In the genomic region with DNA sequence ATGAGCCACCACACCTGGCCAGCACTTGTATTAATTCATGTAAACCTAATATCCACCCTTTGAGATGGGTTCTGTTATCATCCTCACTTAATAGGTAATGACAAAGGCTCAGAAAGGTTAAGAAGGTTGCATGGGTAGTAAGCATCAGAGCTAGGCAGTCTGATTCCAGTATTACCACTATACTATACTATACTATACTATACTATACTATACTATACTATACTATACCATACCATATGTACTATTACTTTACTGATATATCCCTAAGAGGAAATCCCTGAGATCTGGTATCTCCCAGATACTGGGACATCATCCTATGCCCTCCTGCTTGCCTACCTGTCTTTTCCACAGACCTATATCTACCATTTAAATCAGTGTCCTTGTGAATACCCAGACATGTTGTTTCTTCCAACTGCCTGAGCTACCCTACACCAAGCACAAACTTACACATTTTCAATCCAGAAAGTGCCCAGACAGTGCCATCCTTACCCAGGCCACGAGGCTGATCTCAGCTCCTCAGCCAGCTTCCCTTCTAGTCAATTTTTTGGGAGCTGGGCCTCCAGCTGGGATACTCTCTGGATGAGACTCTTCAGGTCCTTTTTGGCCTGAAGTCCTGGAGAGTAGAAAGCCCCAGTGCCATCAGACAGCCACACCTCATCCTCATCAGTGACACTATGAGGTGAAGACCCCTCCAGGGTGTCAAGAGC, we compare ENCODE assay signal across 4 cellular contexts. TPM values are rescaled to one million over a fixed set of nuclear protein-coding genes. Genes with fewer than 3 reads are reported as not detected.
"Had no signal": no experiment of that assay in that cellular context is flagged by ENCODE, and none has a peak within 500 bp of the region (broad histone marks: within the 10 kb centered on the region; RNA-seq: fewer than 3 reads in every experiment).

No MANE protein-coding gene starts in this region.

RNA-seq across cellular contexts. Expression of gene RNU1-1, which starts 36.3 kb away (rescaled TPM):
- total RNA-seq: myocyte had no signal
- polyA plus RNA-seq: hepatocyte, lung, mammary epithelial cell had no signal
